9 cellular contexts compared by ENCODE assay signal in the genomic region with DNA sequence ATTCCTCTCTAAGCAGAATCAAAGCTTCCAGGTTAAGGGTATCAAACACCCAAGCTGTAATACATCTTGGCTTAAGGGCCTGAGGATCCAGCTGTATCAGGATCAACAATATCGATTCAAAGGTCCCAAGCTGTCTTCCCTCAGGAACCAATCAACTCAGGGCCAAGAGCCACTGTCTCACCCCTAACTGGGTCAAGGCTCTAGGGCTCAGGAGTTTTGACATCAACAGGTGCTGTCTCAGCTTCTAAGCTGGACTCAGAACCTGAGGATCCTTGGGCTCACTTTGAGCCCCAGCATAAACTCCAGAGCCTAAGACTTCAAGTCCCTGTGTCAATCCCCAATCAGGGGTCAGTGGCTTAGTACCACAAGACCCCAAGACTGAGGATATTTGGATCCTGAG. TPM values are rescaled to one million over a fixed set of nuclear protein-coding genes. Genes with fewer than 3 reads are reported as not detected.
DNase-seq lines count a peak whose midpoint lies in the region; ATAC-seq, FAIRE-seq and TF ChIP-seq lines count a peak whose summit lies in the region.
"Had no signal": no experiment of that assay in that cellular context is flagged by ENCODE, and none has a peak within 500 bp of the region (broad histone marks: within the 10 kb centered on the region; RNA-seq: fewer than 3 reads in every experiment).

No MANE protein-coding gene starts in this region.

- H3K4me3 ChIP-seq in GM23338 = peak overlapping the region; percentile 90
- H3K4me3 ChIP-seq in foreskin fibroblast (ENCODE audit: low read depth in 1 of 2, low read length in 2 of 2) = peak overlapping the region; percentile 73 to 92
- peak overlapping the region; percentile 62 to 99 (median 84) for H3K4me3 ChIP-seq in skin epidermis

- H2AFZ ChIP-seq in GM23338 = no peak overlapping the region

- no peak for FAIRE-seq in RCC 7860 (lab: Jason Lieb, UNC)

- peak overlapping the region; percentile 78 for H3K4me2 ChIP-seq in GM23338

- CTCF ChIA-PET in T-cell (lab: Charles Lee) = interaction anchor here (0.6 to 1.2 kb wide), 2 partner anchors 270 to 1230 kb away, joined by 3 to 7 read pairs; no protein-coding TSS in a partner anchor

- TF ChIP-seq CTCF in GM23338 (conservative IDR thresholded peaks at IDR 0.05; ENCODE audit: low read depth in 2 of 2) = no peak
- no peak for TF ChIP-seq CTCF in foreskin fibroblast (IDR thresholded peaks at IDR 0.05; ENCODE audit: low read depth, low read length)

- no peaks in the 10 kb centered on the region for H3K79me2 ChIP-seq in GM23338 (replicated peaks; ENCODE audit: insufficient read depth)

- DNase-seq in GM23338 (ENCODE audit: low spot score) = no peak
- DNase-seq in T-cell = no peak
- no peak for DNase-seq in foreskin fibroblast
- DNase-seq in erythroblast (lab: John Stamatoyannopoulos, UW) = no peak
- DNase-seq in superior temporal gyrus (ENCODE audit: extremely low spot score) = no peak
- no peak for DNase-seq in middle frontal gyrus (ENCODE audit: extremely low spot score, low spot score)
- no peak for DNase-seq in RCC 7860 (ENCODE audit: low spot score)

- peaks cover 5% of the 10 kb centered on the region for H3K4me1 Mint-ChIP-seq in GM23338
- peaks cover 0 to 14% (median 11%) of the 10 kb centered on the region in 3 donors for H3K4me1 Mint-ChIP-seq in T-cell

- 0 out of 2 replicates have a peak, but pooled peaks cover 4% of the 10 kb centered on the region for H3K4me1 ChIP-seq in GM23338 (ENCODE audit: insufficient read depth)

- H3F3A ChIP-seq in GM23338 (replicated peaks; ENCODE audit: low read depth) = peaks cover 31% of the 10 kb centered on the region

- H4K20me1 ChIP-seq in GM23338 (replicated peaks; ENCODE audit: insufficient read depth) = 0 out of 2 replicates have a peak, but pooled peaks cover 4% of the 10 kb centered on the region

- peaks cover 6% of the 10 kb centered on the region; the same call in 1 of the 2 replicates for H3K36me3 ChIP-seq in GM23338 (ENCODE audit: insufficient read depth)

- ATAC-seq in GM23338 = no peak
- ATAC-seq in T-cell (replicated peaks in 1 of 4) = no peak

- no peak overlapping the region for H3K27ac Mint-ChIP-seq in GM23338
- H3K27ac Mint-ChIP-seq in T-cell = no peak overlapping the region

- H3K27me3 Mint-ChIP-seq in GM23338 (ENCODE audit: insufficient read depth, low read depth, poor library complexity) = peaks cover 17% of the 10 kb centered on the region
- H3K27me3 Mint-ChIP-seq in T-cell = no peaks in the 10 kb centered on the region

- no peaks in the 10 kb centered on the region; the same call in 2 of the 3 replicates for H3K9me3 Mint-ChIP-seq in GM23338
- H3K9me3 Mint-ChIP-seq in T-cell = no peaks in the 10 kb centered on the region

- H3K4me3 Mint-ChIP-seq in GM23338 (peak overlapping the region; percentile 90), T-cell (peak overlapping the region; percentile 72 to 84 (median 79))

- no peak for TF ChIP-seq POLR2A in erythroblast (IDR thresholded peaks at IDR 0.05; ENCODE audit: low read length)

- POLR2A ChIA-PET in T-cell (lab: Charles Lee) = no interaction called here

- H3K36me3 Mint-ChIP-seq in GM23338 (ENCODE audit: low read depth) (peaks cover 18% of the 10 kb centered on the region), T-cell (no peaks in the 10 kb centered on the region)

- H3K9me2 ChIP-seq in GM23338 (ENCODE audit: insufficient read depth) = no peaks in the 10 kb centered on the region

- no peaks in the 10 kb centered on the region for H3K27me3 ChIP-seq in GM23338 (ENCODE audit: insufficient read depth)

- H3K27ac ChIP-seq in GM23338 (ENCODE audit: low read depth) (no peak overlapping the region), skin epidermis (peak overlapping the region in 9 of 21 experiments; percentile 60 to 90 (median 86))

TF ChIP-seq in GM23338, 12 proteins besides CTCF, POLR2A, EP300 and RAD21 (continues in another document):
- TF ChIP-seq POLR2AphosphoS5 (IDR thresholded peaks at IDR 0.05; ENCODE audit: low read depth) (no peak), ZNF331 (CRISPR knock-in tag; IDR thresholded peaks at IDR 0.05; ENCODE audit: low read depth) (no peak), CREB1 (CRISPR knock-in tag; IDR thresholded peaks at IDR 0.05; ENCODE audit: low read depth) (no peak), EZH2phosphoT487 (IDR thresholded peaks at IDR 0.05; ENCODE audit: unreplicated experiment) (no peak), ZNF114 (CRISPR knock-in tag; IDR thresholded peaks at IDR 0.05) (no peak)
- TF ChIP-seq, protein P1, sequence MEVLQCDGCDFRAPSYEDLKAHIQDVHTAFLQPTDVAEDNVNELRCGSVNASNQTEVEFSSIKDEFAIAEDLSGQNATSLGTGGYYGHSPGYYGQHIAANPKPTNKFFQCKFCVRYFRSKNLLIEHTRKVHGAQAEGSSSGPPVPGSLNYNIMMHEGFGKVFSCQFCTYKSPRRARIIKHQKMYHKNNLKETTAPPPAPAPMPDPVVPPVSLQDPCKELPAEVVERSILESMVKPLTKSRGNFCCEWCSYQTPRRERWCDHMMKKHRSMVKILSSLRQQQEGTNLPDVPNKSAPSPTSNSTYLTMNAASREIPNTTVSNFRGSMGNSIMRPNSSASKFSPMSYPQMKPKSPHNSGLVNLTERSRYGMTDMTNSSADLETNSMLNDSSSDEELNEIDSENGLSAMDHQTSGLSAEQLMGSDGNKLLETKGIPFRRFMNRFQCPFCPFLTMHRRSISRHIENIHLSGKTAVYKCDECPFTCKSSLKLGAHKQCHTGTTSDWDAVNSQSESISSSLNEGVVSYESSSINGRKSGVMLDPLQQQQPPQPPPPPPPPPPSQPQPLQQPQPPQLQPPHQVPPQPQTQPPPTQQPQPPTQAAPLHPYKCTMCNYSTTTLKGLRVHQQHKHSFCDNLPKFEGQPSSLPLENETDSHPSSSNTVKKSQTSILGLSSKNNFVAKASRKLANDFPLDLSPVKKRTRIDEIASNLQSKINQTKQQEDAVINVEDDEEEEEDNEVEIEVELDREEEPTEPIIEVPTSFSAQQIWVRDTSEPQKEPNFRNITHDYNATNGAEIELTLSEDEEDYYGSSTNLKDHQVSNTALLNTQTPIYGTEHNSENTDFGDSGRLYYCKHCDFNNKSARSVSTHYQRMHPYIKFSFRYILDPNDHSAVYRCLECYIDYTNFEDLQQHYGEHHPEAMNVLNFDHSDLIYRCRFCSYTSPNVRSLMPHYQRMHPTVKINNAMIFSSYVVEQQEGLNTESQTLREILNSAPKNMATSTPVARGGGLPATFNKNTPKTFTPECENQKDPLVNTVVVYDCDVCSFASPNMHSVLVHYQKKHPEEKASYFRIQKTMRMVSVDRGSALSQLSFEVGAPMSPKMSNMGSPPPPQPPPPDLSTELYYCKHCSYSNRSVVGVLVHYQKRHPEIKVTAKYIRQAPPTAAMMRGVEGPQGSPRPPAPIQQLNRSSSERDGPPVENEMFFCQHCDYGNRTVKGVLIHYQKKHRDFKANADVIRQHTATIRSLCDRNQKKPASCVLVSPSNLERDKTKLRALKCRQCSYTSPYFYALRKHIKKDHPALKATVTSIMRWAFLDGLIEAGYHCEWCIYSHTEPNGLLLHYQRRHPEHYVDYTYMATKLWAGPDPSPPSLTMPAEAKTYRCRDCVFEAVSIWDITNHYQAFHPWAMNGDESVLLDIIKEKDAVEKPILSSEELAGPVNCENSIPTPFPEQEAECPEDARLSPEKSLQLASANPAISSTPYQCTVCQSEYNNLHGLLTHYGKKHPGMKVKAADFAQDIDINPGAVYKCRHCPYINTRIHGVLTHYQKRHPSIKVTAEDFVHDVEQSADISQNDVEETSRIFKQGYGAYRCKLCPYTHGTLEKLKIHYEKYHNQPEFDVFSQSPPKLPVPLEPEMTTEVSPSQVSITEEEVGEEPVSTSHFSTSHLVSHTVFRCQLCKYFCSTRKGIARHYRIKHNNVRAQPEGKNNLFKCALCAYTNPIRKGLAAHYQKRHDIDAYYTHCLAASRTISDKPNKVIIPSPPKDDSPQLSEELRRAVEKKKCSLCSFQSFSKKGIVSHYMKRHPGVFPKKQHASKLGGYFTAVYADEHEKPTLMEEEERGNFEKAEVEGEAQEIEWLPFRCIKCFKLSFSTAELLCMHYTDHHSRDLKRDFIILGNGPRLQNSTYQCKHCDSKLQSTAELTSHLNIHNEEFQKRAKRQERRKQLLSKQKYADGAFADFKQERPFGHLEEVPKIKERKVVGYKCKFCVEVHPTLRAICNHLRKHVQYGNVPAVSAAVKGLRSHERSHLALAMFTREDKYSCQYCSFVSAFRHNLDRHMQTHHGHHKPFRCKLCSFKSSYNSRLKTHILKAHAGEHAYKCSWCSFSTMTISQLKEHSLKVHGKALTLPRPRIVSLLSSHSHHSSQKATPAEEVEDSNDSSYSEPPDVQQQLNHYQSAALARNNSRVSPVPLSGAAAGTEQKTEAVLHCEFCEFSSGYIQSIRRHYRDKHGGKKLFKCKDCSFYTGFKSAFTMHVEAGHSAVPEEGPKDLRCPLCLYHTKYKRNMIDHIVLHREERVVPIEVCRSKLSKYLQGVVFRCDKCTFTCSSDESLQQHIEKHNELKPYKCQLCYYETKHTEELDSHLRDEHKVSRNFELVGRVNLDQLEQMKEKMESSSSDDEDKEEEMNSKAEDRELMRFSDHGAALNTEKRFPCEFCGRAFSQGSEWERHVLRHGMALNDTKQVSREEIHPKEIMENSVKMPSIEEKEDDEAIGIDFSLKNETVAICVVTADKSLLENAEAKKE (CRISPR knock-in tag; IDR thresholded peaks at IDR 0.05) = no peak
- TF ChIP-seq, protein P2, sequence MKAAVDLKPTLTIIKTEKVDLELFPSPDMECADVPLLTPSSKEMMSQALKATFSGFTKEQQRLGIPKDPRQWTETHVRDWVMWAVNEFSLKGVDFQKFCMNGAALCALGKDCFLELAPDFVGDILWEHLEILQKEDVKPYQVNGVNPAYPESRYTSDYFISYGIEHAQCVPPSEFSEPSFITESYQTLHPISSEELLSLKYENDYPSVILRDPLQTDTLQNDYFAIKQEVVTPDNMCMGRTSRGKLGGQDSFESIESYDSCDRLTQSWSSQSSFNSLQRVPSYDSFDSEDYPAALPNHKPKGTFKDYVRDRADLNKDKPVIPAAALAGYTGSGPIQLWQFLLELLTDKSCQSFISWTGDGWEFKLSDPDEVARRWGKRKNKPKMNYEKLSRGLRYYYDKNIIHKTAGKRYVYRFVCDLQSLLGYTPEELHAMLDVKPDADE (IDR thresholded peaks at IDR 0.05) = no peak

RNA-seq across cellular contexts. Expression of gene FBXW9, which starts 0.9 kb away (rescaled TPM):
- 12.3 and 19.4 TPM in 2 replicates for total RNA-seq in GM23338 (2014; rRNA removed; shearing (Covaris generic))
- polyA plus RNA-seq in GM23338 (2016; fragmentation: Nextera tagmentation; extraction: Ambion mirVana) = 6.6 and 8.2 TPM in 2 replicates
- 1 to 10 TPM; 3.4 to 6.2 (median 4.7) TPM for total RNA-seq in T-cell

RNA-seq across cellular contexts. Expression of gene GNG14, which starts 7.7 kb away (rescaled TPM):
- total RNA-seq in GM23338 (2014; rRNA removed; shearing (Covaris generic)) = not detected in 2 replicates
- polyA plus RNA-seq in GM23338 (2016; fragmentation: Nextera tagmentation; extraction: Ambion mirVana) = not detected in 2 replicates
- total RNA-seq in T-cell = not detected
- total RNA-seq: SK-MEL-5 had no signal

RNA-seq across cellular contexts. Expression of gene DHPS, which starts 13.8 kb away (rescaled TPM):
- total RNA-seq in GM23338 (2014; rRNA removed; shearing (Covaris generic)) = 126 and 141 TPM in 2 replicates
- polyA plus RNA-seq in GM23338 (2016; fragmentation: Nextera tagmentation; extraction: Ambion mirVana) = 85.4 and 107 TPM in 2 replicates
- 100 to 1,000 TPM; 141 to 195 (median 177) TPM for total RNA-seq in T-cell

RNA-seq across cellular contexts. Expression of gene TNPO2, which starts 28.2 kb away (rescaled TPM):
- total RNA-seq in GM23338 (2014; rRNA removed; shearing (Covaris generic)) = 83.0 and 85.9 TPM in 2 replicates
- 35.8 and 37.1 TPM in 2 replicates for polyA plus RNA-seq in GM23338 (2016; fragmentation: Nextera tagmentation; extraction: Ambion mirVana)
- 10 to 100 TPM; 53.7 to 78.8 (median 62.6) TPM for total RNA-seq in T-cell

RNA-seq across cellular contexts. Expression of gene WDR83, which starts 28.9 kb away (rescaled TPM):
- total RNA-seq in GM23338 (2014; rRNA removed; shearing (Covaris generic)) = 12.5 and 31.6 TPM in 2 replicates
- polyA plus RNA-seq in GM23338 (2016; fragmentation: Nextera tagmentation; extraction: Ambion mirVana) = 18.5 and 18.6 TPM in 2 replicates
- total RNA-seq in T-cell = 10 to 100 TPM in 4 of 5 donors, 1 to 10 TPM in 1; 7.7 to 24.3 (median 17.6) TPM
